In the genomic region with DNA sequence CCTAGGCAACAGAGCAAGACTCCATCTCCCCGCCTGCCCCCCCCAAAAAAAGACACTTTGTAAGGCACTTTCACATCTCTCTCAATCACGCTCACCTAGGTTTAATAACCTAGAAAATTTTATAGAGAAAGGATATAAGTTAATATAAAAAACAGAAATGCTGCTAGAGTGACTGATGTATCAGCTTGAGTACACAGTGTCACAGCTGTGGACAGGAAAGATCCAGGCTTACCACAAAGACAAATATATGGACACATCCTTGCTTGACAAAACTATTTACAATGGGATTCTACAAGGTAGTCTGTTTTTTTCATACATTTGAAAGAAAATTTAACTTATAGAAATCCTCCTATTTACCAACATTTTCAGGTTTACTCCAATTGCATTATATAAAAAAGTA, we compare ENCODE assay signal across 26 cellular contexts.
"Had no signal": no experiment of that assay in that cellular context is flagged by ENCODE, and none has a peak within 500 bp of the region (broad histone marks: within the 10 kb centered on the region; RNA-seq: fewer than 3 reads in every experiment).

No MANE protein-coding gene starts in this region.

- H3K4me1 ChIP-seq: parathyroid adenoma had no signal

- H3K4me3 ChIP-seq: neural progenitor cell, ovary, psoas muscle, skin epidermis, smooth muscle cell, spleen, suprapubic skin, testis, tibial artery, transverse colon, upper lobe of right lung, uterus had no signal

- H3K27ac ChIP-seq: neural progenitor cell, ovary, parathyroid adenoma, psoas muscle, skin epidermis, spleen, tibial artery, transverse colon, upper lobe of right lung, uterus had no signal

- H3K9ac ChIP-seq: neural progenitor cell, parathyroid adenoma had no signal

- H2AFZ ChIP-seq: neural progenitor cell, parathyroid adenoma had no signal

- H3K27me3 ChIP-seq: neural progenitor cell, ovary, suprapubic skin, testis, tibial artery, transverse colon, upper lobe of right lung, uterus had no signal

- H3K4me2 ChIP-seq: neural progenitor cell, smooth muscle cell had no signal

- DNase-seq: naive thymus-derived CD4-positive, alpha-beta T cell; natural killer cell; occipital lobe; ovary; psoas muscle; spleen; stimulated activated CD4-positive, alpha-beta T cell treated with anti-CD3 and anti-CD28 coated beads, Interleukin-12 subunit alpha, Interleukin-12 subunit beta, amount 100 ng/mL, for 4 hours; stimulated activated CD4-positive, alpha-beta T cell treated with anti-CD3 and anti-CD28 coated beads, Interleukin-1b, Interleukin-23, amount 100 ng/mL, for 48 hours; stimulated activated CD4-positive, alpha-beta T cell treated with anti-CD3 and anti-CD28 coated beads, Interleukin-4, amount 100 ng/mL, for 1 hour; stimulated activated CD4-positive, alpha-beta T cell treated with anti-CD3 and anti-CD28 coated beads, Interleukin-4, amount 100 ng/mL, for 4 hours; stimulated activated CD8-positive, alpha-beta memory T cell treated with anti-CD3 and anti-CD28 coated beads, Interleukin-4, amount 100 ng/mL, for 48 hours; stimulated activated naive B cell treated with anti-CD40 and anti-IgM and Interleukin-4, amounts not matched to agents 10 μg/mL and 1 μg/mL and 100 μg/mL, for 72 hours; stimulated activated naive CD8-positive, alpha-beta T cell treated with anti-CD3 and anti-CD28 coated beads, Interleukin-15, amount 100 ng/mL, for 72 hours; stimulated activated naive CD8-positive, alpha-beta T cell treated with anti-CD3 and anti-CD28 coated beads, Interleukin-15, Interleukin-2, amounts not matched to agents 100 U/mL and 50 U/mL, for 24 hours; testis; tibial artery; transverse colon; upper lobe of right lung; uterus had no signal

- H3K36me3 ChIP-seq: neural progenitor cell, ovary, spleen, suprapubic skin, tibial artery, transverse colon, upper lobe of right lung, uterus had no signal

- H3K79me2 ChIP-seq: parathyroid adenoma had no signal

- H3K9me3 ChIP-seq: ovary, psoas muscle, spleen, suprapubic skin, testis, tibial artery, transverse colon, upper lobe of right lung, uterus had no signal

- ATAC-seq: naive thymus-derived CD4-positive, alpha-beta T cell; natural killer cell; psoas muscle; right cardiac atrium; sciatic nerve; stimulated activated naive B cell treated with anti-CD40 and anti-IgM and Interleukin-4, amounts not matched to agents 10 μg/mL and 1 μg/mL and 100 μg/mL, for 72 hours; stimulated activated naive CD8-positive, alpha-beta T cell treated with anti-CD3 and anti-CD28 coated beads, Interleukin-15, amount 100 ng/mL, for 72 hours; stimulated activated naive CD8-positive, alpha-beta T cell treated with anti-CD3 and anti-CD28 coated beads, Interleukin-15, Interleukin-2, amounts not matched to agents 100 U/mL and 50 U/mL, for 24 hours; upper lobe of right lung had no signal
